11 cellular contexts compared by ENCODE assay signal in genomic region chr10:110842305-110842952, GRCh38. TPM values are rescaled to one million over a fixed set of nuclear protein-coding genes. Genes with fewer than 3 reads are reported as not detected.
A peak's percentile ranks its signal among the peaks of the same experiment; 100 is the strongest.
DNase-seq lines count a peak whose midpoint lies in the region; ATAC-seq, FAIRE-seq and TF ChIP-seq lines count a peak whose summit lies in the region.
"Had no signal": no experiment of that assay in that cellular context is flagged by ENCODE, and none has a peak within 500 bp of the region (broad histone marks: within the 10 kb centered on the region; RNA-seq: fewer than 3 reads in every experiment).

No MANE protein-coding gene starts in this region.

- H3K9me3 Mint-ChIP-seq in CD4-positive, alpha-beta T cell = no peaks in the 10 kb centered on the region
- no peaks in the 10 kb centered on the region for H3K9me3 Mint-ChIP-seq in T-cell

- H3K27ac Mint-ChIP-seq in CD4-positive, alpha-beta T cell = peak overlapping the region; percentile 59
- H3K27ac Mint-ChIP-seq in T-cell = peak overlapping the region; percentile 80 to 81

- H3K4me1 ChIP-seq in mucosa of rectum (ENCODE audit: control insufficient read depth in 2 of 2, insufficient read depth in 2 of 2, low read length in 2 of 2) (peaks cover 70 to 89% of the 10 kb centered on the region in 2 donors), foreskin keratinocyte (no peaks in the 10 kb centered on the region)

- no peaks in the 10 kb centered on the region for H3K27me3 Mint-ChIP-seq in CD4-positive, alpha-beta T cell
- no peaks in the 10 kb centered on the region for H3K27me3 Mint-ChIP-seq in T-cell

- H3K27ac ChIP-seq in CD4-positive, alpha-beta T cell (ENCODE audit: low read depth, low read length) = peak overlapping the region; percentile 39
- peak overlapping the region; percentile 97 to 98 for H3K27ac ChIP-seq in mucosa of rectum (ENCODE audit: low read depth in 2 of 2, low read length in 2 of 2)
- no peak overlapping the region for H3K27ac ChIP-seq in foreskin keratinocyte
- H3K27ac ChIP-seq: tibial artery had no signal

- H3K36me3 Mint-ChIP-seq in CD4-positive, alpha-beta T cell (ENCODE audit: low read depth) = no peaks in the 10 kb centered on the region
- no peaks in the 10 kb centered on the region for H3K36me3 Mint-ChIP-seq in T-cell

- FAIRE-seq in HTR-8/SVneo (lab: Jason Lieb, UNC) = no peak

- H3K9ac ChIP-seq in mucosa of rectum (ENCODE audit: low read depth in 1 of 2, low read length in 2 of 2) = peak overlapping the region; percentile 45 to 58

- H3K4me3 ChIP-seq in mucosa of rectum (ENCODE audit: low read length in 2 of 2) = peak overlapping the region; percentile 26 to 45
- H3K4me3 ChIP-seq: tibial artery had no signal

- no peak for TF ChIP-seq CTCF in CD4-positive, alpha-beta T cell (IDR thresholded peaks at IDR 0.05)
- TF ChIP-seq CTCF in foreskin keratinocyte (conservative IDR thresholded peaks at IDR 0.05) = no peak

- H3K9me3 ChIP-seq in CD4-positive, alpha-beta T cell (ENCODE audit: control insufficient read depth, low read length) = no peaks in the 10 kb centered on the region
- no peaks in the 10 kb centered on the region for H3K9me3 ChIP-seq in mucosa of rectum (ENCODE audit: control insufficient read depth in 2 of 2, low read length in 2 of 2)
- H3K9me3 ChIP-seq: Caco-2, tibial artery had no signal

- intact Hi-C loops in CD4-positive, alpha-beta T cell (cut with DNase I, micrococcal nuclease) = no loop called here

- H3K4me1 Mint-ChIP-seq in CD4-positive, alpha-beta T cell (ENCODE audit: low read depth) = peaks cover 49% of the 10 kb centered on the region
- peaks cover 58 to 65% (median 63%) of the 10 kb centered on the region in 3 donors for H3K4me1 Mint-ChIP-seq in T-cell

- CTCF ChIA-PET in CD4-positive, alpha-beta T cell (lab: Charles Lee) = no interaction called here
- CTCF ChIA-PET in T-cell (lab: Charles Lee) = interaction anchor here (0.6 to 2.1 kb wide), 6 partner anchors 15 to 67 kb away, joined by 3 to 10 read pairs (median 4); partner anchors contain the start of gene PDCD4 (in 1 of the 2)

- no peak for ATAC-seq in CD4-positive, alpha-beta T cell (ENCODE audit: poor library complexity)
- ATAC-seq in GM19438 (IDR thresholded peaks at IDR 0.05; ENCODE audit: low read depth, unreplicated experiment) (peak; percentile 2), T-cell (replicated peaks in 1 of 4) (no peak), foreskin keratinocyte (no peak)

- no peak for DNase-seq in CD4-positive, alpha-beta T cell
- DNase-seq in T-cell (no peak), HTR-8/SVneo (ENCODE audit: insufficient read length, low spot score) (no peak), foreskin keratinocyte (no peak), NCI-H1417 treated with DMSO at 0.1 percent for 48 hours (lab: John Stamatoyannopoulos, UW) (no peak), SIG-M5 treated with dmso at 0.1 percent for 504 hours (lab: John Stamatoyannopoulos, UW; ENCODE audit: unreplicated experiment) (no peak)
- DNase-seq: Caco-2; stimulated activated CD4-positive, alpha-beta T cell treated with anti-CD3 and anti-CD28 coated beads, Interleukin-2, amount 100 ng/mL, for 48 hours; tibial artery had no signal

- no peaks in the 10 kb centered on the region for H3K27me3 ChIP-seq in CD4-positive, alpha-beta T cell (ENCODE audit: control insufficient read depth, insufficient read depth, low read length)
- H3K27me3 ChIP-seq in mucosa of rectum (ENCODE audit: control insufficient read depth in 2 of 2, insufficient read depth in 2 of 2, low read length in 2 of 2) (no peaks in the 10 kb centered on the region), foreskin keratinocyte (no peaks in the 10 kb centered on the region)
- H3K27me3 ChIP-seq: tibial artery had no signal

- no peaks in the 10 kb centered on the region for H3K36me3 ChIP-seq in mucosa of rectum (ENCODE audit: control insufficient read depth in 2 of 2, insufficient read depth in 2 of 2, low read length in 2 of 2)
- H3K36me3 ChIP-seq: tibial artery had no signal

- H3K4me3 Mint-ChIP-seq in CD4-positive, alpha-beta T cell = no peak overlapping the region
- H3K4me3 Mint-ChIP-seq in T-cell = peak overlapping the region in 1 of 3 donors; percentile 46

- POLR2A ChIA-PET in CD4-positive, alpha-beta T cell (lab: Charles Lee) = interaction anchor here (0.5 to 2.1 kb wide), 6 partner anchors 15 to 40 kb away, joined by 3 to 9 read pairs (median 4); partner anchors contain the start of gene PDCD4
- POLR2A ChIA-PET in T-cell (lab: Charles Lee) = interaction anchor here (0.6 to 0.7 kb wide), 4 partner anchors 15 to 37 kb away, joined by 3 to 7 read pairs (median 3); partner anchors contain the start of gene PDCD4 (in 1 of the 2)

RNA-seq across cellular contexts. Expression of gene PDCD4, which starts 29.3 kb away (rescaled TPM):
- total RNA-seq in CD4-positive, alpha-beta T cell = 100 to 1,000 TPM; 352 to 358 TPM
- 100 to 1,000 TPM; 239 to 335 (median 309) TPM for total RNA-seq in T-cell
- 48.2 and 59.2 TPM in 2 replicates for total RNA-seq in foreskin keratinocyte
- 39.8 and 43.8 TPM in 2 replicates for polyA plus RNA-seq in foreskin keratinocyte
